8 cellular contexts compared by ENCODE assay signal in genomic region chr11:1763796-1764661, GRCh38. TPM values are rescaled to one million over a fixed set of nuclear protein-coding genes. Genes with fewer than 3 reads are reported as not detected.
DNase-seq lines count a peak whose midpoint lies in the region; ATAC-seq and TF ChIP-seq lines count a peak whose summit lies in the region.

CTSD (minus strand) TSS chr11:1763927; CDS start chr11:1763859, 68 bp downstream.

- POLR2A ChIA-PET in Caco-2 (lab: Charles Lee): interaction anchor here (0.7 kb wide), 2 partner anchors 64 to 185 kb away, joined by 3 to 6 read pairs; no protein-coding TSS in a partner anchor

- peak within 1 kb of the TSS; percentile 88 for H3K27ac Mint-ChIP-seq in Caco-2 (ENCODE audit: unreplicated experiment)
- H3K27ac Mint-ChIP-seq in stimulated activated naive CD8-positive, alpha-beta T cell treated with anti-CD3 and anti-CD28 coated beads, Interleukin-15, amount 100 ng/mL, for 72 hours: peak within 1 kb of the TSS; percentile 87 to 93

- intact Hi-C loops in Caco-2 (cut with micrococcal nuclease; ENCODE audit: unreplicated experiment): no loop called here

- no peaks in the 10 kb centered on the region for H4K20me1 ChIP-seq in neural cell (ENCODE audit: insufficient read depth)

- H3K4me1 ChIP-seq in Caco-2: peaks cover 7% of the 10 kb centered on the region
- H3K4me1 ChIP-seq in HUES6 (ENCODE audit: control insufficient read depth, insufficient read depth, low read length): peaks cover 7% of the 10 kb centered on the region

- no peaks in the 10 kb centered on the region for H3F3A ChIP-seq in neural cell (ENCODE audit: insufficient read depth, low read length, poor library complexity, severe bottlenecking)

- H3K27ac ChIP-seq in HUES6 (ENCODE audit: low read depth, low read length) (peak within 1 kb of the TSS; percentile 84), neural cell (ENCODE audit: low read length) (peak within 1 kb of the TSS; percentile 45)

- peaks cover 7% of the 10 kb centered on the region for H3K4me1 Mint-ChIP-seq in Caco-2 (ENCODE audit: low read depth, unreplicated experiment)
- peaks cover 54% of the 10 kb centered on the region for H3K4me1 Mint-ChIP-seq in stimulated activated naive CD8-positive, alpha-beta T cell treated with anti-CD3 and anti-CD28 coated beads, Interleukin-15, amount 100 ng/mL, for 72 hours

- H3K9me2 ChIP-seq in neural cell (ENCODE audit: insufficient read depth, low read length): no peaks in the 10 kb centered on the region

- TF ChIP-seq EP300 in neural cell (conservative IDR thresholded peaks at IDR 0.05; ENCODE audit: poor library complexity, severe bottlenecking): peak; percentile 42

- no TSS peak for BruUV-seq in Caco-2 (replicated peaks; lab: Mats Ljungman, UMichigan)

- H3K27me3 ChIP-seq in Caco-2 (replicated peaks; ENCODE audit: control insufficient read depth, insufficient read depth, low read length): no peaks in the 10 kb centered on the region
- no peaks in the 10 kb centered on the region; the same call in 1 of the 2 replicates for H3K27me3 ChIP-seq in HUES6 (ENCODE audit: control insufficient read depth, insufficient read depth, low read length)
- H3K27me3 ChIP-seq in neural cell (ENCODE audit: insufficient read depth, low read depth, low read length): no peaks in the 10 kb centered on the region

- H3K79me2 ChIP-seq in neural cell (replicated peaks; ENCODE audit: insufficient read depth, low read length): peaks cover 10% of the 10 kb centered on the region

- CTCF ChIA-PET in Caco-2 (lab: Charles Lee): interaction anchor here (0.9 to 1.6 kb wide), 4 partner anchors 61 to 386 kb away, joined by 3 to 8 read pairs (median 6); no protein-coding TSS in a partner anchor

- H3K27me3 Mint-ChIP-seq in Caco-2 (ENCODE audit: insufficient read depth, unreplicated experiment): no peaks in the 10 kb centered on the region
- H3K27me3 Mint-ChIP-seq in stimulated activated naive CD8-positive, alpha-beta T cell treated with anti-CD3 and anti-CD28 coated beads, Interleukin-15, amount 100 ng/mL, for 72 hours: no peaks in the 10 kb centered on the region

- peak within 1 kb of the TSS; percentile 58 for H3K4me3 ChIP-seq in Caco-2 (ENCODE audit: low read depth, low read length)
- H3K4me3 ChIP-seq in HUES6 (ENCODE audit: low read depth, low read length): peak within 1 kb of the TSS; percentile 92
- H3K4me3 ChIP-seq in fibroblast of the aortic adventitia (ENCODE audit: low read depth, low read length): peak within 1 kb of the TSS; percentile 85
- peak within 1 kb of the TSS; percentile 97 for H3K4me3 ChIP-seq in neural cell (ENCODE audit: low read length)

- peaks cover 11% of the 10 kb centered on the region for H3K36me3 Mint-ChIP-seq in Caco-2 (ENCODE audit: insufficient read depth, unreplicated experiment)

- peak; percentile 42 for ATAC-seq in GM19468 (IDR thresholded peaks at IDR 0.05; ENCODE audit: extremely low read depth, unreplicated experiment)
- peak; percentile 78 for ATAC-seq in stimulated activated naive CD8-positive, alpha-beta T cell treated with anti-CD3 and anti-CD28 coated beads, Interleukin-15, amount 100 ng/mL, for 72 hours

- peak; percentile 84 to 95 for DNase-seq in Caco-2
- DNase-seq in RPMI8226: peak; percentile 84
- peak; percentile 79 for DNase-seq in activated T-helper 9 cell treated with anti-CD3 and anti-CD28 coated beads, Interleukin-2, amount 50 U/mL, for 16 hours (ENCODE audit: low read depth)
- DNase-seq in fibroblast of the aortic adventitia (ENCODE audit: low read depth): peak; percentile 72
- DNase-seq in stimulated activated naive CD8-positive, alpha-beta T cell treated with anti-CD3 and anti-CD28 coated beads, Interleukin-15, amount 100 ng/mL, for 72 hours: peak; percentile 88 to 92

- no peaks in the 10 kb centered on the region for H3K9me3 Mint-ChIP-seq in Caco-2 (ENCODE audit: unreplicated experiment)
- H3K9me3 Mint-ChIP-seq in stimulated activated naive CD8-positive, alpha-beta T cell treated with anti-CD3 and anti-CD28 coated beads, Interleukin-15, amount 100 ng/mL, for 72 hours: no peaks in the 10 kb centered on the region

- H3K9me3 ChIP-seq in Caco-2: no peaks in the 10 kb centered on the region
- H3K9me3 ChIP-seq in HUES6 (ENCODE audit: control insufficient read depth, insufficient read depth, low read depth, low read length): no peaks in the 10 kb centered on the region
- H3K9me3 ChIP-seq in neural cell (ENCODE audit: low read length): no peaks in the 10 kb centered on the region

- H3K4me3 Mint-ChIP-seq in Caco-2 (ENCODE audit: unreplicated experiment): peak within 1 kb of the TSS; percentile 92
- peak within 1 kb of the TSS; percentile 93 to 98 for H3K4me3 Mint-ChIP-seq in stimulated activated naive CD8-positive, alpha-beta T cell treated with anti-CD3 and anti-CD28 coated beads, Interleukin-15, amount 100 ng/mL, for 72 hours

- H3K9ac ChIP-seq in HUES6 (ENCODE audit: low read length): peak within 1 kb of the TSS; percentile 76
- H3K9ac ChIP-seq in neural cell (ENCODE audit: low read length): peak within 1 kb of the TSS; percentile 80

- H3K36me3 ChIP-seq in Caco-2 (ENCODE audit: control insufficient read depth, insufficient read depth, low read length) (no peaks in the 10 kb centered on the region), HUES6 (ENCODE audit: control insufficient read depth, insufficient read depth, low read length) (peaks cover 21% of the 10 kb centered on the region), neural cell (ENCODE audit: insufficient read depth, low read length) (no peaks in the 10 kb centered on the region)

- peak within 1 kb of the TSS; percentile 85 for H2AFZ ChIP-seq in neural cell (ENCODE audit: low read depth, low read length)

- peak within 1 kb of the TSS; percentile 94 for H3K4me2 ChIP-seq in neural cell (ENCODE audit: low read length)

- TF ChIP-seq RAD21 in neural cell (conservative IDR thresholded peaks at IDR 0.05): peak; percentile 29

- TF ChIP-seq CTCF in Caco-2 (IDR thresholded peaks at IDR 0.05; ENCODE audit: insufficient read depth in 1 of 2, low read depth in 1 of 2, low read length in 1 of 2, severe bottlenecking in 1 of 2, unreplicated experiment in 1 of 2) (no peak), fibroblast of the aortic adventitia (IDR thresholded peaks at IDR 0.05; ENCODE audit: insufficient read depth, low read length) (peak; percentile 3), neural cell (IDR thresholded peaks at IDR 0.05; ENCODE audit: poor library complexity, severe bottlenecking) (peak; percentile 59)

TF ChIP-seq in neural cell, 6 proteins besides CTCF, POLR2A, EP300 and RAD21:
- TF ChIP-seq TAF1 (IDR thresholded peaks at IDR 0.05; ENCODE audit: low read depth): no peak
- peak; percentile 16 for TF ChIP-seq SMC3 (conservative IDR thresholded peaks at IDR 0.05; ENCODE audit: poor library complexity)
- peak; percentile 86 for TF ChIP-seq POLR2AphosphoS5 (IDR thresholded peaks at IDR 0.05)
- peak; percentile 81 for TF ChIP-seq MXI1 (conservative IDR thresholded peaks at IDR 0.05; ENCODE audit: poor library complexity, severe bottlenecking)
- peak; percentile 58 for TF ChIP-seq REST (IDR thresholded peaks at IDR 0.05; ENCODE audit: borderline replicate concordance)
- TF ChIP-seq EZH2 (IDR thresholded peaks at IDR 0.05; ENCODE audit: borderline replicate concordance, insufficient read depth, low read length, poor library complexity, severe bottlenecking): no peak
TF ChIP-seq in neural cell: peak in this region for 4.

RNA-seq across cellular contexts. Expression of gene CTSD, which starts in this region (rescaled TPM):
- 328 and 335 TPM in 2 replicates for total RNA-seq in Caco-2 (2022)
- total RNA-seq in fibroblast of the aortic adventitia (ENCODE audit: low replicate concordance): 184 and 221 TPM in 2 replicates
- polyA plus RNA-seq in neural cell: 30.5 and 40.5 TPM in 2 replicates
- 32.3 and 43.1 TPM in 2 replicates for polyA minus RNA-seq in neural cell

Comparison
In these comparisons a context has a peak if more than half of its experiments do, and no peak if none do; other contexts are left out.
1. Peak in every context shown above with its lines: DNase-seq, ATAC-seq, H3K4me3 ChIP-seq and H3K27ac ChIP-seq.
2. CTCF ChIP-seq: peak in fibroblast of the aortic adventitia (single experiment) and neural cell (single experiment); none in Caco-2 (0 of 2).